In the genomic region with DNA sequence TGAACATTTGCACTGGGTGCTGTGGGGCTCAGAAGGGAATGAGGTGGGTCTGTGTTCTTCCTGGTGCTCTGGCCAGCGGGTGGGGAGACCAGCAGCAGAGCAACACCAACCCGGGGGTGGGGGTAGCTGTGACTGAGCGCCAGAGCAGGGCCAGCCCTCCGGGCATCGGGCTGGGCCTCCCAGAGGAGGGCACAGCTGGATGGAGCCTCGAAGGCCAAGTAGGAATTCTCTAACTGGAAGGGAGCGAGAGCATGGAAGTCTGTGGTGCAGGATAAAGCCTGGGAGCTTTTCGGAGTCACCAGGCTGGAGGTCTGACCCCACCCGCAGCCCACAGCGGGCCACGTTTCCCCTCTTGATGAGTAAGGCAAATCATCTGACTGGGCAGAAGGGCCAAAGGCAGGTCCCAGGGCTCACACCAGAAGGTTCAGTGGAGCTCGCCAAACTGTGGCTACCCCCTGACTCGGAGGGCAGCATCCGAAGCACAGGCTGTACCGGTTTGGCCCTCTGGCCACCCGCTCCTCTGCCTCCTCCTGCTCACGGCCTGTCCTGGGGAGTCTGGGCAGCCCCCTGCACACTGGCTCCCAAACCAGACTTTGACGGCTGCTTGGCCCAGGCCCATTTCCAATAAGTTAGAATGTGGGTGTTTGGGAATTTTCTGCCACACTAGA, we compare ENCODE assay signal across 1 cellular context.
TF ChIP-seq lines count a peak whose summit lies in the region.

No MANE protein-coding gene starts in this region.

TF ChIP-seq in endothelial cell of umbilical vein, 7 proteins besides CTCF, POLR2A, EP300 and RAD21 (continued from another document):
- no peak for TF ChIP-seq MAX (IDR thresholded peaks at IDR 0.05; ENCODE audit: insufficient read depth, insufficient read length)
- TF ChIP-seq FOS (IDR thresholded peaks at IDR 0.05; ENCODE audit: borderline replicate concordance, insufficient read depth, low read length) = no peak
- no peak for TF ChIP-seq JUN (IDR thresholded peaks at IDR 0.05; ENCODE audit: borderline replicate concordance, insufficient read depth, insufficient read length, low read depth)
- no peak for TF ChIP-seq EZH2 (IDR thresholded peaks at IDR 0.05; ENCODE audit: borderline replicate concordance, low read depth, low read length, severe bottlenecking)
TF ChIP-seq in endothelial cell of umbilical vein: peak in this region for 0.
